ENCODE assay signal across 7 cellular contexts in genomic region chr2:111415765-111416743, GRCh38.
DNase-seq lines count a peak whose midpoint lies in the region; FAIRE-seq and TF ChIP-seq lines count a peak whose summit lies in the region.
"Not testable (repeated sequence)": the region's sequence is repeated elsewhere in the genome, so short reads cannot be mapped to it uniquely, and the experiment has no call there.

No MANE protein-coding gene starts in this region.

- not testable (repeated sequence) for H3K36me3 ChIP-seq in brain microvascular endothelial cell (replicated peaks); skeletal muscle tissue (ENCODE audit: control insufficient read depth in 3 of 3, insufficient read depth in 3 of 3, low read length in 3 of 3)

- H3K4me1 ChIP-seq in skeletal muscle tissue (ENCODE audit: control insufficient read depth in 3 of 3, insufficient read depth in 3 of 3, low read length in 3 of 3), result not testable (repeated sequence)

- in situ Hi-C loops in brain microvascular endothelial cell (cut with HindIII; ENCODE audit: low pct_ligation_motif_present, low sequenced_read_pairs), result not testable (repeated sequence)

- not testable (repeated sequence) for H3K9me3 ChIP-seq in skeletal muscle tissue (ENCODE audit: control insufficient read depth in 3 of 3, low read length in 3 of 3)

- H3K4me1 Mint-ChIP-seq in activated T-helper 1 cell treated with anti-CD3 and anti-CD28 coated beads, Interleukin-12 subunit alpha, Interleukin-12 subunit beta, Interleukin-2, Interleukin-4 antibody, amounts not matched to agents 30 ng/mL and 10 ng/mL and 1 ng/mL, durations not matched to agents 14 hours and 24 hours and 36 hours (ENCODE audit: low read depth), result peaks cover 28% of the 10 kb centered on the region

- not testable (repeated sequence) for TF ChIP-seq CTCF in brain microvascular endothelial cell (IDR thresholded peaks at IDR 0.05; ENCODE audit: low read depth, low read length, missing control alignments)

- not testable (repeated sequence) for H3K27ac ChIP-seq in brain microvascular endothelial cell
- peak overlapping the region; percentile 25 for H3K27ac ChIP-seq in skeletal muscle tissue (ENCODE audit: low read depth, low read length)

- H3K27ac Mint-ChIP-seq in activated T-helper 1 cell treated with anti-CD3 and anti-CD28 coated beads, Interleukin-12 subunit alpha, Interleukin-12 subunit beta, Interleukin-2, Interleukin-4 antibody, amounts not matched to agents 30 ng/mL and 10 ng/mL and 1 ng/mL, durations not matched to agents 14 hours and 24 hours and 36 hours, result peak overlapping the region; percentile 32

- H3K27me3 Mint-ChIP-seq in activated T-helper 1 cell treated with anti-CD3 and anti-CD28 coated beads, Interleukin-12 subunit alpha, Interleukin-12 subunit beta, Interleukin-2, Interleukin-4 antibody, amounts not matched to agents 30 ng/mL and 10 ng/mL and 1 ng/mL, durations not matched to agents 14 hours and 24 hours and 36 hours (ENCODE audit: insufficient read depth), result not testable (repeated sequence)

- H3K9me3 Mint-ChIP-seq in activated T-helper 1 cell treated with anti-CD3 and anti-CD28 coated beads, Interleukin-12 subunit alpha, Interleukin-12 subunit beta, Interleukin-2, Interleukin-4 antibody, amounts not matched to agents 30 ng/mL and 10 ng/mL and 1 ng/mL, durations not matched to agents 14 hours and 24 hours and 36 hours, result not testable (repeated sequence)

- intact Hi-C loops in activated T-helper 1 cell treated with anti-CD3 and anti-CD28 coated beads, Interleukin-12 subunit alpha, Interleukin-12 subunit beta, Interleukin-2, Interleukin-4 antibody, amounts not matched to agents 30 ng/mL and 10 ng/mL and 1 ng/mL, durations not matched to agents 14 hours and 24 hours and 36 hours (cut with micrococcal nuclease), result not testable (repeated sequence)

- DNase-seq in EH (ENCODE audit: low read depth) (peak; percentile 81), HTR-8/SVneo (ENCODE audit: insufficient read length, low spot score) (peak; percentile 11), brain microvascular endothelial cell (peak; percentile 31), iPS-NIHi7 (ENCODE audit: extremely low spot score) (peak; percentile 2), myocyte (ENCODE audit: low read depth) (peak; percentile 24)
- DNase-seq in activated T-helper 1 cell treated with anti-CD3 and anti-CD28 coated beads, Interleukin-12 subunit alpha, Interleukin-12 subunit beta, Interleukin-2, Interleukin-4 antibody, amounts not matched to agents 30 ng/mL and 10 ng/mL and 1 ng/mL, durations not matched to agents 14 hours and 24 hours and 36 hours (ENCODE audit: low spot score), result not testable (repeated sequence)

- H3K36me3 Mint-ChIP-seq in activated T-helper 1 cell treated with anti-CD3 and anti-CD28 coated beads, Interleukin-12 subunit alpha, Interleukin-12 subunit beta, Interleukin-2, Interleukin-4 antibody, amounts not matched to agents 30 ng/mL and 10 ng/mL and 1 ng/mL, durations not matched to agents 14 hours and 24 hours and 36 hours (ENCODE audit: low read depth), result not testable (repeated sequence)

- H3K9ac ChIP-seq in skeletal muscle tissue (ENCODE audit: low read depth in 1 of 3, low read length in 3 of 3), result not testable (repeated sequence)

- not testable (repeated sequence) for H3K27me3 ChIP-seq in brain microvascular endothelial cell (replicated peaks); skeletal muscle tissue (ENCODE audit: control insufficient read depth in 3 of 3, insufficient read depth in 3 of 3, low read length in 3 of 3)

- FAIRE-seq in HTR-8/SVneo (lab: Jason Lieb, UNC), result peak; percentile 52

- H3K4me3 ChIP-seq in brain microvascular endothelial cell (ENCODE audit: low read depth, low read length); skeletal muscle tissue (ENCODE audit: low read length in 3 of 3): not testable (repeated sequence)

- not testable (repeated sequence) for H3K4me3 Mint-ChIP-seq in activated T-helper 1 cell treated with anti-CD3 and anti-CD28 coated beads, Interleukin-12 subunit alpha, Interleukin-12 subunit beta, Interleukin-2, Interleukin-4 antibody, amounts not matched to agents 30 ng/mL and 10 ng/mL and 1 ng/mL, durations not matched to agents 14 hours and 24 hours and 36 hours
